Comparison of ENCODE assay signal across 8 cellular contexts in the genomic region with DNA sequence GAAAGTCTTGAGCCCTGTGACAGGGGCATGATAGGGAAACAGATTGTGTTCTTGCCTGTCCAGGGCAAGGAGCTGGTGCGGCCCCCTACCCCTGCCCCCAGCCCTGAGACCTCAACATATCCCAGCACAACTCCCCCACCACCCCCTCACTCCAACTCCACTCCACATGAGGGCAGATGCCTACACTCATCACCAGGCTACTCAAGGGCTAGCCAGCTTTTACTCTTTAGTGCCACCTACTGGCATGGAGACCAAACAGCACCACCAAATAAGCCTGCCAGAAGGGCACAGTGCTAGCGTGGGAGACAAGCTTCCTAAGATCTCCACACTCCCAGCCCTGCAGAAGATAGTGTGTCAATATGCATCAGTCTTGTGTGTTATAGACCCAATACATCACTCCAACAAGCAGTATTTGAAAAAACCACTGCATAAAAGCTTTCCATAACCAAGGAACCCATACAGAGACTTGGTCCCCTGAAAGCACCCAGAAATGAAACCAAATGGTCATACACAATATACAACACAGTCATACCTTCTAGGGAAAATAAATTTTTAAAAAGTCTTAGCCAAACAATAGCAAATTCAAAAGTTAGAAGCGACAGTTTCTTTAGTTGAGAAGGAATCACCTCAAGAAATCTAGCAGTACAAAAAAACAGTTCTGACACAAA.
DNase-seq lines count a peak whose midpoint lies in the region; ATAC-seq lines count a peak whose summit lies in the region.

No MANE protein-coding gene starts in this region.

- peaks cover 0 to 7% (median under 1%) of the 10 kb centered on the region in 6 donors for H3K9me3 Mint-ChIP-seq in immature natural killer cell

- peaks cover 0 to 3% (median 0%) of the 10 kb centered on the region in 3 donors for H3K36me3 Mint-ChIP-seq in immature natural killer cell

- DNase-seq in CMK (ENCODE audit: low read depth), result peak; percentile 29
- peak; percentile 29 for DNase-seq in SK-N-DZ (ENCODE audit: low spot score)
- peak; percentile 6 for DNase-seq in activated naive CD8-positive, alpha-beta T cell treated with anti-CD3 and anti-CD28 coated beads, Interleukin-2, amount 50 U/mL, for 16 hours (ENCODE audit: low read depth, low spot score)
- peak; percentile 51 to 63 (median 60) for DNase-seq in immature natural killer cell
- DNase-seq in stimulated activated CD4-positive, alpha-beta T cell treated with anti-CD3 and anti-CD28 coated beads, TNF-alpha, amount 100 ng/mL, for 48 hours (ENCODE audit: low read depth in 3 of 3), result peak; percentile 7 to 18 (median 18)
- DNase-seq in NCI-H128 (lab: John Stamatoyannopoulos, UW; ENCODE audit: unreplicated experiment), result no peak

- H3K27ac Mint-ChIP-seq in immature natural killer cell, result peak overlapping the region in 1 of 6 donors; percentile 8

- peaks cover 2 to 13% (median 4%) of the 10 kb centered on the region in 3 donors for H3K27me3 Mint-ChIP-seq in immature natural killer cell (ENCODE audit: low read depth in 3 of 3)

- peak; percentile 76 for ATAC-seq in GM19328 (IDR thresholded peaks at IDR 0.05; ENCODE audit: unreplicated experiment)
- peak; percentile 84 for ATAC-seq in HG03439 (IDR thresholded peaks at IDR 0.05; ENCODE audit: unreplicated experiment)

- H3K4me1 Mint-ChIP-seq in immature natural killer cell, result peaks cover 20 to 28% of the 10 kb centered on the region in 2 donors

- peak overlapping the region; percentile 49 to 64 (median 51) for H3K4me3 Mint-ChIP-seq in immature natural killer cell
